Comparison of ENCODE assay signal across 8 cellular contexts in genomic region chr20:3209023-3209945, GRCh38. TPM values are rescaled to one million over a fixed set of nuclear protein-coding genes. Genes with fewer than 3 reads are reported as not detected.
A peak's percentile ranks its signal among the peaks of the same experiment; 100 is the strongest.
DNase-seq lines count a peak whose midpoint lies in the region; ATAC-seq and TF ChIP-seq lines count a peak whose summit lies in the region.

ITPA (plus strand) TSS chr20:3209498; CDS start chr20:3209552, 54 bp downstream.

- peak within 1 kb of the TSS; percentile 85 for H3K4me3 ChIP-seq in OCI-LY7 (ENCODE audit: low read depth, low read length, poor library complexity, severe bottlenecking)
- H3K4me3 ChIP-seq in fibroblast of lung (replicated peaks in 1 of 4; ENCODE audit: control extremely low read depth in 1 of 4, insufficient read depth in 1 of 4, low read depth in 3 of 4, low read length in 4 of 4) = peak within 1 kb of the TSS; percentile 92 to 96 (median 96)

- H3K27ac Mint-ChIP-seq in activated T-cell treated with anti-CD3 and anti-CD28 coated beads, Interleukin-2, amount 50 U/mL, for 72 hours = peak within 1 kb of the TSS; percentile 92
- peak within 1 kb of the TSS; percentile 57 to 99 (median 94) for H3K27ac Mint-ChIP-seq in naive thymus-derived CD8-positive, alpha-beta T cell
- peak within 1 kb of the TSS; percentile 97 to 100 for H3K27ac Mint-ChIP-seq in stimulated activated naive CD8-positive, alpha-beta T cell treated with anti-CD3 and anti-CD28 coated beads, Interleukin-15, amount 100 ng/mL, for 72 hours

- peak; percentile 61 for DNase-seq in DMS114 treated with DMSO at 0.1 percent for 48 hours (lab: John Stamatoyannopoulos, UW; ENCODE audit: unreplicated experiment)
- DNase-seq in OCI-LY7 (ENCODE audit: low spot score) = peak; percentile 74
- peak; percentile 73 to 75 for DNase-seq in activated T-cell treated with anti-CD3 and anti-CD28 coated beads, Interleukin-2, amount 50 U/mL, for 72 hours
- DNase-seq in fibroblast of lung (ENCODE audit: low read depth in 2 of 2) = peak; percentile 32 to 39
- DNase-seq in naive thymus-derived CD8-positive, alpha-beta T cell = peak; percentile 19 to 79 (median 48)
- DNase-seq in stimulated activated naive CD8-positive, alpha-beta T cell treated with anti-CD3 and anti-CD28 coated beads, Interleukin-15, amount 100 ng/mL, for 72 hours = peak; percentile 48 to 64
- DNase-seq in cerebellar nuclear complex (lab: John Stamatoyannopoulos, UW) = no peak

- peaks cover 50% of the 10 kb centered on the region for H3K4me1 Mint-ChIP-seq in activated T-cell treated with anti-CD3 and anti-CD28 coated beads, Interleukin-2, amount 50 U/mL, for 72 hours (ENCODE audit: low read depth)
- H3K4me1 Mint-ChIP-seq in naive thymus-derived CD8-positive, alpha-beta T cell = peaks cover 23 to 42% (median 36%) of the 10 kb centered on the region in 4 donors
- H3K4me1 Mint-ChIP-seq in stimulated activated naive CD8-positive, alpha-beta T cell treated with anti-CD3 and anti-CD28 coated beads, Interleukin-15, amount 100 ng/mL, for 72 hours = peaks cover 37% of the 10 kb centered on the region

- peak within 1 kb of the TSS; percentile 56 for H3K27ac ChIP-seq in OCI-LY7 (ENCODE audit: low read depth, low read length, poor library complexity, severe bottlenecking)
- H3K27ac ChIP-seq in fibroblast of lung (ENCODE audit: insufficient read depth, low read length) = peak within 1 kb of the TSS; percentile 84

- H3K9me2 ChIP-seq in OCI-LY7 (ENCODE audit: insufficient read depth, low read length) = no peaks in the 10 kb centered on the region

- ATAC-seq in HG02571 (IDR thresholded peaks at IDR 0.05; ENCODE audit: unreplicated experiment) = peak; percentile 37
- ATAC-seq in activated T-cell treated with anti-CD3 and anti-CD28 coated beads, Interleukin-2, amount 50 U/mL, for 72 hours (replicated peaks in 1 of 2) = peak; percentile 64 to 68
- peak; percentile 43 to 60 for ATAC-seq in naive thymus-derived CD8-positive, alpha-beta T cell
- peak; percentile 68 for ATAC-seq in stimulated activated naive CD8-positive, alpha-beta T cell treated with anti-CD3 and anti-CD28 coated beads, Interleukin-15, amount 100 ng/mL, for 72 hours

- H4K20me1 ChIP-seq in OCI-LY7 (ENCODE audit: insufficient read depth, low read length) (no peaks in the 10 kb centered on the region), fibroblast of lung (ENCODE audit: control insufficient read depth, extremely low read depth, insufficient read depth, low read length) (no peaks in the 10 kb centered on the region)

- no peaks in the 10 kb centered on the region for H3K9me3 ChIP-seq in OCI-LY7 (ENCODE audit: low read length)
- no peaks in the 10 kb centered on the region for H3K9me3 ChIP-seq in fibroblast of lung (ENCODE audit: control insufficient read depth, insufficient read depth, low read depth, low read length)

- intact Hi-C loops in OCI-LY7 (cut with micrococcal nuclease; ENCODE audit: unreplicated experiment) = loop anchor here (10.0 kb wide), 1 partner anchor 554 kb away; the partner anchor contains the start of gene NOP56

- peaks cover 23% of the 10 kb centered on the region for H3K79me2 ChIP-seq in OCI-LY7 (ENCODE audit: insufficient read depth, low read depth, low read length)
- H3K79me2 ChIP-seq in fibroblast of lung (ENCODE audit: control insufficient read depth, insufficient read depth, low read length) = peaks cover 25% of the 10 kb centered on the region

- H3K36me3 ChIP-seq in OCI-LY7 (ENCODE audit: insufficient read depth, low read length) (peaks cover 14% of the 10 kb centered on the region), fibroblast of lung (ENCODE audit: control insufficient read depth, insufficient read depth, low read length) (no peaks in the 10 kb centered on the region)

- CTCF ChIA-PET in OCI-LY7 (lab: Charles Lee; ENCODE audit: unreplicated experiment) = no interaction called here

- POLR2A ChIA-PET in OCI-LY7 (lab: Charles Lee) = interaction anchor here (0.5 to 1.3 kb wide), 6 partner anchors 10 to 1616 kb away, joined by 3 to 6 read pairs (median 4); no protein-coding TSS in a partner anchor
- POLR2A ChIA-PET in naive thymus-derived CD8-positive, alpha-beta T cell (lab: Charles Lee) = interaction anchor here (0.6 to 3.7 kb wide), 8 partner anchors 10 to 1922 kb away, joined by 3 to 24 read pairs (median 6); partner anchors contain the start of genes FASTKD5 and UBOX5

- no peaks in the 10 kb centered on the region for H3K9me3 Mint-ChIP-seq in activated T-cell treated with anti-CD3 and anti-CD28 coated beads, Interleukin-2, amount 50 U/mL, for 72 hours
- no peaks in the 10 kb centered on the region for H3K9me3 Mint-ChIP-seq in naive thymus-derived CD8-positive, alpha-beta T cell
- H3K9me3 Mint-ChIP-seq in stimulated activated naive CD8-positive, alpha-beta T cell treated with anti-CD3 and anti-CD28 coated beads, Interleukin-15, amount 100 ng/mL, for 72 hours = no peaks in the 10 kb centered on the region

- H3K9ac ChIP-seq in fibroblast of lung (ENCODE audit: insufficient read depth, low read length) = peak within 1 kb of the TSS; percentile 81

- TSS peak; percentile 87 for BruUV-seq in OCI-LY7 (replicated peaks; lab: Mats Ljungman, UMichigan)

- no peak for TF ChIP-seq CTCF in OCI-LY7 (conservative IDR thresholded peaks at IDR 0.05; ENCODE audit: low read length)
- TF ChIP-seq CTCF in fibroblast of lung (conservative IDR thresholded peaks at IDR 0.05 in 1 of 2, IDR thresholded peaks at IDR 0.05 in 1 of 2; ENCODE audit: low read depth in 1 of 2, low read length in 2 of 2) = no peak

- no peaks in the 10 kb centered on the region for H3K27me3 Mint-ChIP-seq in activated T-cell treated with anti-CD3 and anti-CD28 coated beads, Interleukin-2, amount 50 U/mL, for 72 hours (ENCODE audit: low read depth)
- no peaks in the 10 kb centered on the region for H3K27me3 Mint-ChIP-seq in naive thymus-derived CD8-positive, alpha-beta T cell
- no peaks in the 10 kb centered on the region for H3K27me3 Mint-ChIP-seq in stimulated activated naive CD8-positive, alpha-beta T cell treated with anti-CD3 and anti-CD28 coated beads, Interleukin-15, amount 100 ng/mL, for 72 hours

- no peaks in the 10 kb centered on the region for H3K27me3 ChIP-seq in fibroblast of lung (ENCODE audit: control insufficient read depth, insufficient read depth, low read length)

- H3K36me3 Mint-ChIP-seq in activated T-cell treated with anti-CD3 and anti-CD28 coated beads, Interleukin-2, amount 50 U/mL, for 72 hours (ENCODE audit: insufficient read depth in 2 of 2) = peaks cover 12% of the 10 kb centered on the region in 2 donors
- H3K36me3 Mint-ChIP-seq in naive thymus-derived CD8-positive, alpha-beta T cell = peaks cover 0 to 14% (median 2%) of the 10 kb centered on the region in 3 donors

- H3K4me1 ChIP-seq in OCI-LY7 (ENCODE audit: insufficient read depth, low read length, poor library complexity, severe bottlenecking) (peaks cover 12% of the 10 kb centered on the region), fibroblast of lung (ENCODE audit: control insufficient read depth, extremely low read depth, insufficient read depth, low read length) (peaks cover 6% of the 10 kb centered on the region)

- H3K4me3 Mint-ChIP-seq in activated T-cell treated with anti-CD3 and anti-CD28 coated beads, Interleukin-2, amount 50 U/mL, for 72 hours = peak within 1 kb of the TSS; percentile 89 to 100
- peak within 1 kb of the TSS; percentile 86 to 99 (median 96) for H3K4me3 Mint-ChIP-seq in naive thymus-derived CD8-positive, alpha-beta T cell
- H3K4me3 Mint-ChIP-seq in stimulated activated naive CD8-positive, alpha-beta T cell treated with anti-CD3 and anti-CD28 coated beads, Interleukin-15, amount 100 ng/mL, for 72 hours = peak within 1 kb of the TSS; percentile 93 to 97

- H3K4me2 ChIP-seq in OCI-LY7 (ENCODE audit: low read length) (peak within 1 kb of the TSS; percentile 94), fibroblast of lung (ENCODE audit: extremely low read depth, insufficient read depth, low read length) (peak within 1 kb of the TSS; percentile 96)

- H2AFZ ChIP-seq in OCI-LY7 (ENCODE audit: low read length) (peak within 1 kb of the TSS; percentile 84), fibroblast of lung (ENCODE audit: low read length) (peak within 1 kb of the TSS; percentile 90)

RNA-seq across cellular contexts. Expression of gene ITPA, which starts in this region (rescaled TPM):
- total RNA-seq in OCI-LY7 (2014; rRNA removed; shearing (Covaris generic)) = 58.0 and 66.4 TPM in 2 replicates
- total RNA-seq in OCI-LY7 (2022) (54.4 and 62.4 TPM in 2 replicates), fibroblast of lung (15.9 and 21.3 TPM in 2 replicates)
- total RNA-seq in activated T-cell treated with anti-CD3 and anti-CD28 coated beads, Interleukin-2, amount 50 U/mL, for 72 hours = 10 to 100 TPM; 66.0 to 67.0 TPM
- 32.2 and 37.8 TPM in 2 replicates for polyA plus RNA-seq in fibroblast of lung
- polyA plus RNA-seq in fibroblast of lung (2012) = 53.1 and 68.1 TPM in 2 replicates
- 11.5 and 17.0 TPM in 2 replicates for polyA minus RNA-seq in fibroblast of lung (ENCODE audit: low replicate concordance)
- total RNA-seq in naive thymus-derived CD8-positive, alpha-beta T cell = 10 to 100 TPM; 51.7 to 57.6 TPM
- 10 to 100 TPM; 46.2 to 72.9 (median 56.9) TPM for polyA plus RNA-seq in naive thymus-derived CD8-positive, alpha-beta T cell

Comparison
In these comparisons a context has a peak if more than half of its experiments do, and no peak if none do; other contexts are left out.
1. DNase-seq: peak in DMS114 treated with DMSO at 0.1 percent for 48 hours (single experiment), OCI-LY7 (single experiment), activated T-cell treated with anti-CD3 and anti-CD28 coated beads, Interleukin-2, amount 50 U/mL, for 72 hours (2 of 2), fibroblast of lung (2 of 2), naive thymus-derived CD8-positive, alpha-beta T cell (10 of 10) and stimulated activated naive CD8-positive, alpha-beta T cell treated with anti-CD3 and anti-CD28 coated beads, Interleukin-15, amount 100 ng/mL, for 72 hours (2 of 2); none in cerebellar nuclear complex (0 of 2).
2. Peak in every context shown above with its lines, with median percentiles within 50 percentile points of each other: ATAC-seq, H3K27ac Mint-ChIP-seq and H3K4me3 Mint-ChIP-seq.